Comparison of ENCODE assay signal across 1 cellular context in the genomic region with DNA sequence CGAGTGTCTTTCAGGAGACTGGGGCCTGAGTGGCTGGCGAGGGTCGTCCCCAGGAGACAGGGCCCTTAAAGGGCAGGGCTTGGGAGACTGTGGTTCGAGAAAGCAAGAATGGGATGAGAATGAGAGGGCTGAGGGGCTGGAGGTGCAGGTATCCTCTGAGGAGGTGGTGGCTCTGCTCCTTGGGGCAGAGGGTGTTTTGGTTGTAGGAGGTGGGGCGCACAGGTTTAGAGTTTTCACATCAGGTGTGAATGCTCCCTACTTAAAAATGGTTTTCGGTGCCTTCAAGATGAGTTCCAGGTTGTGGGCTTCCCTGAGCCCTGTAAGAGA.
A peak's percentile ranks its signal among the peaks of the same experiment; 100 is the strongest.
TF ChIP-seq lines count a peak whose summit lies in the region.

No MANE protein-coding gene starts in this region.

TF ChIP-seq in K562, 482 proteins besides CTCF, POLR2A, EP300 and RAD21:
- TF ChIP-seq, protein P1, sequence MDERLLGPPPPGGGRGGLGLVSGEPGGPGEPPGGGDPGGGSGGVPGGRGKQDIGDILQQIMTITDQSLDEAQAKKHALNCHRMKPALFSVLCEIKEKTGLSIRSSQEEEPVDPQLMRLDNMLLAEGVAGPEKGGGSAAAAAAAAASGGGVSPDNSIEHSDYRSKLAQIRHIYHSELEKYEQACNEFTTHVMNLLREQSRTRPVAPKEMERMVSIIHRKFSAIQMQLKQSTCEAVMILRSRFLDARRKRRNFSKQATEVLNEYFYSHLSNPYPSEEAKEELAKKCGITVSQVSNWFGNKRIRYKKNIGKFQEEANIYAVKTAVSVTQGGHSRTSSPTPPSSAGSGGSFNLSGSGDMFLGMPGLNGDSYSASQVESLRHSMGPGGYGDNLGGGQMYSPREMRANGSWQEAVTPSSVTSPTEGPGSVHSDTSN (CRISPR knock-in tag; IDR thresholded peaks at IDR 0.05; ENCODE audit: low read depth): no peak
- TF ChIP-seq, protein P1 (tag; conservative IDR thresholded peaks at IDR 0.05; ENCODE audit: low read depth): no peak
- TF ChIP-seq SMARCA5 (IDR thresholded peaks at IDR 0.05) (0 out of 2 replicates have a peak, but pooled peaks have one; percentile 56), ZEB2 (IDR thresholded peaks at IDR 0.05) (0 out of 2 replicates have a peak, but pooled peaks have one; percentile 12), CTBP1 (IDR thresholded peaks at IDR 0.05; ENCODE audit: borderline replicate concordance) (no peak), ZNF75A (CRISPR knock-in tag; IDR thresholded peaks at IDR 0.05) (no peak), CC2D1A (IDR thresholded peaks at IDR 0.05) (no peak), NBN (IDR thresholded peaks at IDR 0.05; ENCODE audit: low read depth) (0 out of 2 replicates have a peak, but pooled peaks have one; percentile 10)
- TF ChIP-seq, protein P2, sequence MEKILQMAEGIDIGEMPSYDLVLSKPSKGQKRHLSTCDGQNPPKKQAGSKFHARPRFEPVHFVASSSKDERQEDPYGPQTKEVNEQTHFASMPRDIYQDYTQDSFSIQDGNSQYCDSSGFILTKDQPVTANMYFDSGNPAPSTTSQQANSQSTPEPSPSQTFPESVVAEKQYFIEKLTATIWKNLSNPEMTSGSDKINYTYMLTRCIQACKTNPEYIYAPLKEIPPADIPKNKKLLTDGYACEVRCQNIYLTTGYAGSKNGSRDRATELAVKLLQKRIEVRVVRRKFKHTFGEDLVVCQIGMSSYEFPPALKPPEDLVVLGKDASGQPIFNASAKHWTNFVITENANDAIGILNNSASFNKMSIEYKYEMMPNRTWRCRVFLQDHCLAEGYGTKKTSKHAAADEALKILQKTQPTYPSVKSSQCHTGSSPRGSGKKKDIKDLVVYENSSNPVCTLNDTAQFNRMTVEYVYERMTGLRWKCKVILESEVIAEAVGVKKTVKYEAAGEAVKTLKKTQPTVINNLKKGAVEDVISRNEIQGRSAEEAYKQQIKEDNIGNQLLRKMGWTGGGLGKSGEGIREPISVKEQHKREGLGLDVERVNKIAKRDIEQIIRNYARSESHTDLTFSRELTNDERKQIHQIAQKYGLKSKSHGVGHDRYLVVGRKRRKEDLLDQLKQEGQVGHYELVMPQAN (IDR thresholded peaks at IDR 0.05; ENCODE audit: borderline replicate concordance): peak; percentile 12; the same call in 1 of the 2 replicates
- TF ChIP-seq, protein P3, sequence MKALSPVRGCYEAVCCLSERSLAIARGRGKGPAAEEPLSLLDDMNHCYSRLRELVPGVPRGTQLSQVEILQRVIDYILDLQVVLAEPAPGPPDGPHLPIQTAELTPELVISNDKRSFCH (CRISPR knock-in tag; IDR thresholded peaks at IDR 0.05): no peak
- TF ChIP-seq, protein P3 (tag; IDR thresholded peaks at IDR 0.05): 0 out of 2 replicates have a peak, but pooled peaks have one; percentile 22
- TF ChIP-seq, protein P4, sequence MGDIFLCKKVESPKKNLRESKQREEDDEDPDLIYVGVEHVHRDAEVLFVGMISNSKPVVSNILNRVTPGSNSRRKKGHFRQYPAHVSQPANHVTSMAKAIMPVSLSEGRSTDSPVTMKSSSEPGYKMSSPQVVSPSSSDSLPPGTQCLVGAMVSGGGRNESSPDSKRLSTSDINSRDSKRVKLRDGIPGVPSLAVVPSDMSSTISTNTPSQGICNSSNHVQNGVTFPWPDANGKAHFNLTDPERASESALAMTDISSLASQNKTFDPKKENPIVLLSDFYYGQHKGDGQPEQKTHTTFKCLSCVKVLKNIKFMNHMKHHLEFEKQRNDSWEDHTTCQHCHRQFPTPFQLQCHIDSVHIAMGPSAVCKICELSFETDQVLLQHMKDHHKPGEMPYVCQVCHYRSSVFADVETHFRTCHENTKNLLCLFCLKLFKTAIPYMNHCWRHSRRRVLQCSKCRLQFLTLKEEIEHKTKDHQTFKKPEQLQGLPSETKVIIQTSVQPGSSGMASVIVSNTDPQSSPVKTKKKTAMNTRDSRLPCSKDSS (IDR thresholded peaks at IDR 0.05; ENCODE audit: low read depth, partially characterized antibody): no peak
